Comparison of ENCODE assay signal across 8 cellular contexts in genomic region chr4:25161599-25161960, GRCh38. TPM values are rescaled to one million over a fixed set of nuclear protein-coding genes. Genes with fewer than 3 reads are reported as not detected.
A peak's percentile ranks its signal among the peaks of the same experiment; 100 is the strongest.
DNase-seq lines count a peak whose midpoint lies in the region; TF ChIP-seq lines count a peak whose summit lies in the region.

No MANE protein-coding gene starts in this region.

- H3K9ac ChIP-seq in mucosa of rectum (ENCODE audit: low read depth in 1 of 2, low read length in 2 of 2): peak overlapping the region; percentile 19 to 98

- in situ Hi-C loops in astrocyte of the spinal cord (cut with HindIII; ENCODE audit: low sequenced_read_pairs): no loop called here

- DNase-seq in AG04450 (ENCODE audit: low read depth, low spot score): no peak
- DNase-seq in HT1080 (ENCODE audit: low read depth): peak; percentile 41
- DNase-seq in astrocyte of the spinal cord (ENCODE audit: low read depth, low spot score): peak; percentile 23
- DNase-seq in NCI-H748 treated with DMSO at 0.1 percent for 48 hours (lab: John Stamatoyannopoulos, UW): no peak
- no peak for DNase-seq in cerebellum (ENCODE audit: low spot score)
- DNase-seq in NCI-H1694 (lab: John Stamatoyannopoulos, UW): no peak
- no peak for DNase-seq in GDM1 (lab: John Stamatoyannopoulos, UW)

- H3K9me3 ChIP-seq in AG04450 (ENCODE audit: control insufficient read depth, insufficient read depth, low read length) (no peaks in the 10 kb centered on the region), mucosa of rectum (ENCODE audit: control insufficient read depth in 2 of 2, low read length in 2 of 2) (no peaks in the 10 kb centered on the region)

- H3K4me1 ChIP-seq in mucosa of rectum (ENCODE audit: control insufficient read depth in 2 of 2, insufficient read depth in 2 of 2, low read length in 2 of 2): peaks cover 9 to 12% of the 10 kb centered on the region in 2 donors

- H3K27ac ChIP-seq in AG04450 (ENCODE audit: low read depth, low read length) (no peak overlapping the region), mucosa of rectum (ENCODE audit: low read depth in 2 of 2, low read length in 2 of 2) (peak overlapping the region in 1 of 2 donors; percentile 98)

- H3K27me3 ChIP-seq in AG04450 (ENCODE audit: control insufficient read depth, insufficient read depth, low read length): no peaks in the 10 kb centered on the region
- no peaks in the 10 kb centered on the region for H3K27me3 ChIP-seq in mucosa of rectum (ENCODE audit: control insufficient read depth in 2 of 2, insufficient read depth in 2 of 2, low read length in 2 of 2)

- no peaks in the 10 kb centered on the region for H3K36me3 ChIP-seq in mucosa of rectum (ENCODE audit: control insufficient read depth in 2 of 2, insufficient read depth in 2 of 2, low read length in 2 of 2)

- TF ChIP-seq CTCF in AG04450 (IDR thresholded peaks at IDR 0.05; ENCODE audit: low read depth, low read length): no peak
- no peak for TF ChIP-seq CTCF in astrocyte of the spinal cord (IDR thresholded peaks at IDR 0.05; ENCODE audit: low read depth, low read length)

- CTCF ChIA-PET in AG04450 (lab: Charles Lee): interaction anchor here (0.8 to 3.5 kb wide), 7 partner anchors 17 to 688 kb away, joined by 3 to 30 read pairs (median 5); partner anchors contain the start of gene ZCCHC4

- H3K4me3 ChIP-seq in AG04450 (ENCODE audit: low read depth, low read length) (peak overlapping the region; percentile 89), astrocyte of the spinal cord (ENCODE audit: low read depth, low read length) (peak overlapping the region; percentile 83), mucosa of rectum (ENCODE audit: low read length in 2 of 2) (peak overlapping the region; percentile 88 to 93)

- POLR2A ChIA-PET in AG04450 (lab: Yijun Ruan, JAX): interaction anchor here (0.7 kb wide), 1 partner anchor 12 kb away, joined by 10 read pairs; no protein-coding TSS in a partner anchor

RNA-seq across cellular contexts. Expression of gene SEPSECS, which starts 1.3 kb away (rescaled TPM):
- polyA plus RNA-seq in AG04450 (2011; rRNA removed): 4.7 and 6.2 TPM in 2 replicates
- polyA minus RNA-seq in AG04450 (2011; rRNA and poly(A)+ RNA removed): 3.9 and 4.6 TPM in 2 replicates
- total RNA-seq in HT1080 (2014; rRNA removed; shearing (Covaris generic)): 3.0 and 7.6 TPM in 2 replicates
- 4.2 and 5.6 TPM in 2 replicates for polyA plus RNA-seq in HT1080 (2015; cell fraction: cytosol; rRNA removed)
- polyA plus RNA-seq in HT1080 (2015; cell fraction: nucleus; rRNA removed): 11.6 and 16.5 TPM in 2 replicates
- 12.4 TPM for total RNA-seq in cerebellum

Comparison
In these comparisons a context has a peak if more than half of its experiments do, and no peak if none do; other contexts are left out.
1. DNase-seq: peak in HT1080 (single experiment) and astrocyte of the spinal cord (single experiment); none in AG04450 (single experiment), NCI-H748 treated with DMSO at 0.1 percent for 48 hours (single experiment), cerebellum (single experiment), NCI-H1694 (single experiment) and GDM1 (single experiment).
2. Peak in every context shown above with its lines, with median percentiles within 50 percentile points of each other: H3K4me3 ChIP-seq.